8 cellular contexts compared by ENCODE assay signal in the genomic region with DNA sequence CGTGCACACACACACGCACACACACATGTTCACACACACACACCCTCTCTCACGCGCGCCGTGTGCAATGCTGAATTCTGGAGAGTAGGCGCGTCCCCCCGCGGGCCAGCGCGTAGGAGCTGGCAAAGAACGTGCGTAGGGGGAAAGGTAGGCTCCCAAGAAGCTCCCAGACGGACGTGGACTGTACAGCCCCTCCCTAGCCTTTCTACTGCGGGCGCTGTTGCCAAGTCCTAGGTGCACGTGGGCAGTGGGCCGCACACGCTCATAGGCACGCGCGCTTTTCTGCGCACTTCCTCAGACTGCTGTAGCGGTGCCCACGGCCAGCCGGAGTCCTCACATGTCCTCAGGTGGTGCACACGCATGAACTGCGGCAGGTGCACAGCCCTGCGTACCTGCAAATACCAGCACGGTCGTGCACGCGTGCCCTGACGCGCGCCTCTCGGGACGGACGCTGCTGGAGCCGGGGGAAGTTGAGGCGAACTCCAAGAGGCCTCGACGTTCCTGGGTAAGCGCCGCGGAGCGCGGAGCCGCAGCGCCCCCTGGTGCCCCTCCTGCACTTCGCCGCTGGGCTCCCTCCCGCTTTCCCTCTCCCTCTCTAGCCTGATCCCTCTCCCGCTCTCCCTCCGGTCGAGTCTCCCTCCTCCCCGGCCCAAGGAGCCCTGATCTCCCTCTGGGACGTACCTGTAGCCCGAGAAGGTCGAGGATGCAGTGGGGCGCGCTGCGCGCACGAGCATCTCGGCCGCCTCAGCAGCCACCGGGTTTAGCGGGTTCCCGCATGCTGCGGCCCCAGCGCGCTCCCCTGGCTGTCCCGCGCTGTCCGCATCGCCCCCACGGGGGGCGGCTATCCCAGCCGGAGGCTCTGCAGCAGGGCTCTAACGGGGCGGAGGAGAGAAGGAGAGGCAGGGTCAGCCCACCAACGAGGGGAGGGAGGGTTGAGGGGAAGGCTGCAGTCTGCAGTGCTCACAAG. TPM values are rescaled to one million over a fixed set of nuclear protein-coding genes. Genes with fewer than 3 reads are reported as not detected.
DNase-seq lines count a peak whose midpoint lies in the region; ATAC-seq and TF ChIP-seq lines count a peak whose summit lies in the region.

No MANE protein-coding gene starts in this region.

- no peak overlapping the region for H3K4me3 ChIP-seq in CD4-positive, alpha-beta memory T cell (ENCODE audit: low read length in 2 of 2)
- peak overlapping the region; percentile 5 to 13 for H3K4me3 ChIP-seq in uterus

- peaks cover 2 to 8% (median 6%) of the 10 kb centered on the region in 4 donors for H3K4me1 Mint-ChIP-seq in CD4-positive, alpha-beta memory T cell
- H3K4me1 Mint-ChIP-seq in activated naive CD8-positive, alpha-beta T cell (ENCODE audit: low read depth), result peaks cover 6% of the 10 kb centered on the region

- H3K27me3 Mint-ChIP-seq in CD4-positive, alpha-beta memory T cell, result peaks cover 28 to 41% of the 10 kb centered on the region in 2 donors
- peaks cover 26% of the 10 kb centered on the region for H3K27me3 Mint-ChIP-seq in activated naive CD8-positive, alpha-beta T cell

- H3K36me3 Mint-ChIP-seq in CD4-positive, alpha-beta memory T cell, result no peaks in the 10 kb centered on the region
- no peaks in the 10 kb centered on the region for H3K36me3 Mint-ChIP-seq in activated naive CD8-positive, alpha-beta T cell

- peaks cover 0 to 7% (median 0%) of the 10 kb centered on the region in 8 donors for H3K9me3 Mint-ChIP-seq in CD4-positive, alpha-beta memory T cell
- H3K9me3 Mint-ChIP-seq in activated naive CD8-positive, alpha-beta T cell (ENCODE audit: low read depth), result no peaks in the 10 kb centered on the region

- intact Hi-C loops in CD4-positive, alpha-beta memory T cell (cut with micrococcal nuclease), result no loop called here
- intact Hi-C loops in head of caudate nucleus (cut with DNase I), result loop anchor here (5.0 to 10.0 kb wide), 2 partner anchors 137 to 534 kb away; no protein-coding TSS in a partner anchor
- intact Hi-C loops in uterus (cut with DNase I; ENCODE audit: low total_unique reads), result no loop called here

- H3K27ac ChIP-seq in CD4-positive, alpha-beta memory T cell (ENCODE audit: low read depth, low read length), result no peak overlapping the region
- H3K27ac ChIP-seq in uterus, result no peak overlapping the region

- H3K27ac Mint-ChIP-seq in CD4-positive, alpha-beta memory T cell, result no peak overlapping the region
- H3K27ac Mint-ChIP-seq in activated naive CD8-positive, alpha-beta T cell, result no peak overlapping the region

- POLR2A ChIA-PET in CD4-positive, alpha-beta memory T cell (lab: Charles Lee; ENCODE audit: partially characterized antibody), result no interaction called here

- TF ChIP-seq CTCF in omental fat pad (IDR thresholded peaks at IDR 0.05) (peak in 1 of 3 donors; percentile 70), uterus (IDR thresholded peaks at IDR 0.05) (peak; percentile 73 to 95 (median 77))

- peak in 3 of 5 donors; percentile 4 to 14 (median 11) for DNase-seq in CD4-positive, alpha-beta memory T cell
- DNase-seq in NCI-H1694 (lab: John Stamatoyannopoulos, UW) (peak; percentile 18), head of caudate nucleus (peak; percentile 61 to 94 (median 86)), omental fat pad (ENCODE audit: low spot score) (no peak), uterus (peak; percentile 32 to 60), SIG-M5 treated with dmso at 0.1 percent for 504 hours (lab: John Stamatoyannopoulos, UW; ENCODE audit: unreplicated experiment) (no peak)

- no peaks in the 10 kb centered on the region for H3K27me3 ChIP-seq in CD4-positive, alpha-beta memory T cell (ENCODE audit: insufficient read depth, low read length)
- peaks cover 0 to 3% of the 10 kb centered on the region in 2 donors for H3K27me3 ChIP-seq in uterus

- ATAC-seq in GM19372 (IDR thresholded peaks at IDR 0.05; ENCODE audit: low read depth, unreplicated experiment) (peak; percentile 63), omental fat pad (ENCODE audit: low FRiP score) (peak; percentile 82)

- H3K9me3 ChIP-seq in CD4-positive, alpha-beta memory T cell (ENCODE audit: control insufficient read depth in 1 of 2, low read length in 2 of 2), result no peaks in the 10 kb centered on the region
- H3K9me3 ChIP-seq in uterus, result no peaks in the 10 kb centered on the region

- peak overlapping the region in 2 of 8 donors; percentile 22 to 58 for H3K4me3 Mint-ChIP-seq in CD4-positive, alpha-beta memory T cell
- H3K4me3 Mint-ChIP-seq in activated naive CD8-positive, alpha-beta T cell, result peak overlapping the region; percentile 27

- H3K4me1 ChIP-seq in CD4-positive, alpha-beta memory T cell (ENCODE audit: insufficient read depth, low read length), result no peaks in the 10 kb centered on the region
- H3K4me1 ChIP-seq in uterus, result peaks cover 0 to 13% of the 10 kb centered on the region in 2 donors

- no peak for TF ChIP-seq POLR2A in uterus (IDR thresholded peaks at IDR 0.05)

- no peaks in the 10 kb centered on the region for H3K36me3 ChIP-seq in CD4-positive, alpha-beta memory T cell (ENCODE audit: insufficient read depth, low read length)
- no peaks in the 10 kb centered on the region for H3K36me3 ChIP-seq in uterus

- CTCF ChIA-PET in CD4-positive, alpha-beta memory T cell (lab: Charles Lee; ENCODE audit: partially characterized antibody), result no interaction called here

RNA-seq across cellular contexts. Expression of gene GRIN2A, which starts 0.7 kb away (rescaled TPM):
- total RNA-seq in CD4-positive, alpha-beta memory T cell, result not detected
- not detected for polyA plus RNA-seq in CD4-positive, alpha-beta memory T cell
- total RNA-seq in omental fat pad (1 to 10 TPM in 1 of 4 donors, under 1 TPM in 3; 0.13 to 1.2 (median 0.30) TPM), uterus (1 to 10 TPM in 1 of 4 donors, under 1 TPM in 3; under 0.01 to 2.4 (median 0.56) TPM)

Comparison
In these comparisons a context has a peak if more than half of its experiments do, and no peak if none do; other contexts are left out.
1. DNase-seq: peak in CD4-positive, alpha-beta memory T cell (3 of 5), NCI-H1694 (single experiment), head of caudate nucleus (42 of 42) and uterus (2 of 2); none in omental fat pad (single experiment) and SIG-M5 treated with dmso at 0.1 percent for 504 hours (single experiment).
2. H3K4me3 ChIP-seq: peak in uterus (2 of 2); none in CD4-positive, alpha-beta memory T cell (0 of 2).